8 cellular contexts compared by ENCODE assay signal in the genomic region with DNA sequence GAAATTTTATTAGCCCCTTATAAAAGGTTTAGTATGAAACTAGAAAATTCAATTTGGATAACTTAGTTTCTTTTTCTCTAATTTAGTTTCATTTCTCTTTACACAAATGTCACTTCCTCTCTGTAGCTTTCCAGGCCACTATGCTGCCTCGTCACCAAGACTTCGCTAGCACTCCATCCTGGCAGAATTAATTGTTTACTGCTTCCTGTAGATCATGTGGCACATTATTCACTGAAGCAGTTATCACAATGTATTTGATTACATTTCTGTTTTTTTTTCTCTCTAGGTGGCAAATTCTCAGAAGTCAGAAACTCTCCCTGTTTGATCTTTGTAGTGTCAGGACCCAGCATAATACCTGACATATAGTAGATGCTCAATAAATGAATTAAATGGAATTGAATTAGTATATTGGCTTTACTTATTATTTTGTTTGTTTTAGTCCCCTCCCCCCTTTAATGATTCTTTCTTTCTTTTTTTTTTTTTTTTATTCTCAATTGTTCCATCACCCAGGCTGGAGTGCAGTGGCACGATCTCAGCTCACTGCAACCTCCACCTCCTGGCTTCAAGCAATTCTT. TPM values are rescaled to one million over a fixed set of nuclear protein-coding genes. Genes with fewer than 3 reads are reported as not detected.
DNase-seq lines count a peak whose midpoint lies in the region; ATAC-seq lines count a peak whose summit lies in the region.

No MANE protein-coding gene starts in this region.

- no peaks in the 10 kb centered on the region for H3K9me3 ChIP-seq in MG63

- no peak overlapping the region; the same call in 1 of the 2 replicates for H3K4me3 ChIP-seq in MG63

- peak; percentile 47 for DNase-seq in H4 (ENCODE audit: low spot score)
- peak; percentile 25 for DNase-seq in NCI-H2029 treated with DMSO at 0.1 percent for 48 hours (lab: John Stamatoyannopoulos, UW)
- DNase-seq in activated naive CD4-positive, alpha-beta T cell treated with anti-CD3 and anti-CD28 coated beads, Interleukin-2, amount 50 U/mL, for 16 hours = peak; percentile 33
- no peak for DNase-seq in stimulated activated naive B cell treated with anti-CD40 and anti-IgM and Interleukin-4, amounts not matched to agents 10 μg/mL and 1 μg/mL and 100 μg/mL, for 72 hours
- no peak for DNase-seq in MG63
- no peak for DNase-seq in NCI-H446 (lab: John Stamatoyannopoulos, UW)
- DNase-seq in SW480 (ENCODE audit: low spot score) = no peak

- H3K27me3 ChIP-seq in MG63 = no peaks in the 10 kb centered on the region

- ATAC-seq in GM18511 (IDR thresholded peaks at IDR 0.05; ENCODE audit: unreplicated experiment) = peak; percentile 92
- peak; percentile 97 to 98 for ATAC-seq in stimulated activated naive B cell treated with anti-CD40 and anti-IgM and Interleukin-4, amounts not matched to agents 10 μg/mL and 1 μg/mL and 100 μg/mL, for 72 hours (replicated peaks)

- no peaks in the 10 kb centered on the region for H3K36me3 ChIP-seq in MG63

- H3K27ac Mint-ChIP-seq in stimulated activated naive B cell treated with anti-CD40 and anti-IgM and Interleukin-4, amounts not matched to agents 10 μg/mL and 1 μg/mL and 100 μg/mL, for 72 hours = peak overlapping the region; percentile 88

- no peaks in the 10 kb centered on the region for H3K36me3 Mint-ChIP-seq in stimulated activated naive B cell treated with anti-CD40 and anti-IgM and Interleukin-4, amounts not matched to agents 10 μg/mL and 1 μg/mL and 100 μg/mL, for 72 hours

- no peaks in the 10 kb centered on the region for H3K9me3 Mint-ChIP-seq in stimulated activated naive B cell treated with anti-CD40 and anti-IgM and Interleukin-4, amounts not matched to agents 10 μg/mL and 1 μg/mL and 100 μg/mL, for 72 hours

- H3K27me3 Mint-ChIP-seq in stimulated activated naive B cell treated with anti-CD40 and anti-IgM and Interleukin-4, amounts not matched to agents 10 μg/mL and 1 μg/mL and 100 μg/mL, for 72 hours = no peaks in the 10 kb centered on the region

- H3K4me3 Mint-ChIP-seq in stimulated activated naive B cell treated with anti-CD40 and anti-IgM and Interleukin-4, amounts not matched to agents 10 μg/mL and 1 μg/mL and 100 μg/mL, for 72 hours = peak overlapping the region in 1 of 2 donors; percentile 53

- peaks cover 8 to 16% of the 10 kb centered on the region in 2 donors for H3K4me1 Mint-ChIP-seq in stimulated activated naive B cell treated with anti-CD40 and anti-IgM and Interleukin-4, amounts not matched to agents 10 μg/mL and 1 μg/mL and 100 μg/mL, for 72 hours

RNA-seq across cellular contexts. Expression of gene SAT1, which starts 9.3 kb away (rescaled TPM):
- total RNA-seq in H4 (2014; rRNA removed; shearing (Covaris generic)) = 44.2 and 46.4 TPM in 2 replicates
- total RNA-seq in MG63 (2014; rRNA removed; shearing (Covaris generic); ENCODE audit: low replicate concordance) = 62.1 and 85.3 TPM in 2 replicates

RNA-seq across cellular contexts. Expression of gene ACOT9, which starts 30.6 kb away (rescaled TPM):
- total RNA-seq in H4 (2014; rRNA removed; shearing (Covaris generic)) = 41.1 and 47.0 TPM in 2 replicates
- 70.9 and 80.9 TPM in 2 replicates for total RNA-seq in MG63 (2014; rRNA removed; shearing (Covaris generic); ENCODE audit: low replicate concordance)

Comparison
In these comparisons a context has a peak if more than half of its experiments do, and no peak if none do; other contexts are left out.
1. DNase-seq: peak in H4 (single experiment), NCI-H2029 treated with DMSO at 0.1 percent for 48 hours (single experiment) and activated naive CD4-positive, alpha-beta T cell treated with anti-CD3 and anti-CD28 coated beads, Interleukin-2, amount 50 U/mL, for 16 hours (single experiment); none in stimulated activated naive B cell treated with anti-CD40 and anti-IgM and Interleukin-4, amounts not matched to agents 10 μg/mL and 1 μg/mL and 100 μg/mL, for 72 hours (single experiment), MG63 (single experiment), NCI-H446 (0 of 2) and SW480 (single experiment).